13 cellular contexts compared by ENCODE assay signal in genomic region chr5:94832685-94833084, GRCh38.
"Had no signal": no experiment of that assay in that cellular context is flagged by ENCODE, and none has a peak within 500 bp of the region (broad histone marks: within the 10 kb centered on the region; RNA-seq: fewer than 3 reads in every experiment).

No MANE protein-coding gene starts in this region.

- ATAC-seq: activated CD4-positive, alpha-beta T cell treated with anti-CD3 and anti-CD28 coated beads for 36 hours; heart right ventricle; left lung; upper lobe of right lung had no signal

- H3K9me3 Mint-ChIP-seq: activated CD4-positive, alpha-beta memory T cell treated with anti-CD3 and anti-CD28 coated beads, Interleukin-2, amount 10 ng/mL, durations not matched to agents 7 days and 5 days; activated T-helper 1 cell treated with anti-CD3 and anti-CD28 coated beads, Interleukin-12 subunit alpha, Interleukin-12 subunit beta, Interleukin-2, Interleukin-4 antibody, amounts not matched to agents 30 ng/mL and 10 ng/mL and 1 ng/mL, durations not matched to agents 14 hours and 24 hours and 36 hours; nephron had no signal

- H3K27me3 ChIP-seq: cardiac muscle cell, heart right ventricle, left lung, sigmoid colon, upper lobe of right lung had no signal

- H3K27ac Mint-ChIP-seq: activated CD4-positive, alpha-beta memory T cell treated with anti-CD3 and anti-CD28 coated beads, Interleukin-2, amount 10 ng/mL, durations not matched to agents 7 days and 5 days; activated CD4-positive, alpha-beta T cell treated with anti-CD3 and anti-CD28 coated beads for 36 hours; activated T-helper 1 cell treated with anti-CD3 and anti-CD28 coated beads, Interleukin-12 subunit alpha, Interleukin-12 subunit beta, Interleukin-2, Interleukin-4 antibody, amounts not matched to agents 30 ng/mL and 10 ng/mL and 1 ng/mL, durations not matched to agents 14 hours and 24 hours and 36 hours; nephron had no signal

- H3K4me1 ChIP-seq: heart right ventricle, left lung, sigmoid colon, upper lobe of right lung had no signal

- H3K4me1 Mint-ChIP-seq: nephron had no signal

- H3K27ac ChIP-seq: cardiac muscle cell, heart right ventricle, left lung, sigmoid colon, upper lobe of right lung, VCaP had no signal

- H3K4me3 Mint-ChIP-seq: activated CD4-positive, alpha-beta memory T cell treated with anti-CD3 and anti-CD28 coated beads, Interleukin-2, amount 10 ng/mL, durations not matched to agents 7 days and 5 days; activated CD4-positive, alpha-beta T cell treated with anti-CD3 and anti-CD28 coated beads for 36 hours; activated T-helper 1 cell treated with anti-CD3 and anti-CD28 coated beads, Interleukin-12 subunit alpha, Interleukin-12 subunit beta, Interleukin-2, Interleukin-4 antibody, amounts not matched to agents 30 ng/mL and 10 ng/mL and 1 ng/mL, durations not matched to agents 14 hours and 24 hours and 36 hours; nephron had no signal

- H3K36me3 ChIP-seq: cardiac muscle cell, sigmoid colon, upper lobe of right lung had no signal

- H3K4me3 ChIP-seq: cardiac muscle cell, heart right ventricle, left lung, sigmoid colon, upper lobe of right lung had no signal

- DNase-seq: activated CD4-positive, alpha-beta memory T cell treated with anti-CD3 and anti-CD28 coated beads, Interleukin-2, amount 10 ng/mL, durations not matched to agents 7 days and 5 days; activated CD4-positive, alpha-beta T cell treated with anti-CD3 and anti-CD28 coated beads for 36 hours; activated naive CD4-positive, alpha-beta T cell treated with Interleukin-2 at 50 U/mL for 16 hours; heart right ventricle; left lung; sigmoid colon; stimulated activated naive CD4-positive, alpha-beta T cell treated with Interleukin-2 at 50 U/mL for 16 hours; T1000; upper lobe of right lung had no signal

- H3K9me3 ChIP-seq: heart right ventricle, left lung, sigmoid colon, upper lobe of right lung had no signal
